In genomic region chr6:42405025-42405424, GRCh38 we compare ENCODE assay signal across 8 cellular contexts. TPM values are rescaled to one million over a fixed set of nuclear protein-coding genes. Genes with fewer than 3 reads are reported as not detected.
DNase-seq lines count a peak whose midpoint lies in the region; ATAC-seq, FAIRE-seq and TF ChIP-seq lines count a peak whose summit lies in the region.

No MANE protein-coding gene starts in this region.

- H4K8ac ChIP-seq in IMR-90 (ENCODE audit: low read depth in 2 of 2, low read length in 2 of 2), result peak overlapping the region in 1 of 2 experiments; percentile 76; a peak in 1 of 4 replicates

- CTCF ChIA-PET in IMR-90 (lab: Yijun Ruan, JAX), result no interaction called here

- no peak for TF ChIP-seq CTCF in IMR-90 (conservative IDR thresholded peaks at IDR 0.05; ENCODE audit: low read depth, low read length)

- TF ChIP-seq POLR2A in IMR-90 (IDR thresholded peaks at IDR 0.05; ENCODE audit: low read depth, low read length), result no peak

- H3K27ac ChIP-seq in IMR-90 (ENCODE audit: insufficient read depth, low read length), result peak overlapping the region; percentile 15; the same call in 1 of the 2 replicates
- peak overlapping the region; percentile 20 for H3K27ac ChIP-seq in effector memory CD4-positive, alpha-beta T cell (ENCODE audit: insufficient read depth, low read length, poor library complexity, severe bottlenecking)

- peak overlapping the region; percentile 36; the same call in 1 of the 2 replicates for H2BK20ac ChIP-seq in IMR-90 (ENCODE audit: low read depth, low read length)

- WGBS in IMR-90 (ENCODE audit: extremely low coverage in 2 of 2, insufficient read length in 1 of 2), 2 experiments, result no CpG with 5 or more reads among the region's 2 CpGs

- no peak overlapping the region; the same call in 1 of the 2 replicates for H3K9ac ChIP-seq in IMR-90 (ENCODE audit: low read depth, low read length)

- H3K23ac ChIP-seq in IMR-90 (ENCODE audit: low read depth, low read length), result peak overlapping the region; percentile 3

- intact Hi-C loops in IMR-90 (cut with micrococcal nuclease), result no loop called here

- peaks cover 54% of the 10 kb centered on the region for H4K20me1 ChIP-seq in IMR-90 (ENCODE audit: insufficient read depth, low read length)

- peak overlapping the region; percentile 59 for H2BK120ac ChIP-seq in IMR-90 (ENCODE audit: low read depth, low read length)

- H3K4me2 ChIP-seq in IMR-90 (ENCODE audit: low read depth, low read length), result no peak overlapping the region

- in situ Hi-C loops in IMR-90 (cut with MboI; ENCODE audit: low sequenced_read_pairs), result no loop called here

- BruUV-seq in IMR-90 (replicated peaks; lab: Mats Ljungman, UMichigan), result no TSS peak

- FAIRE-seq in RCC 7860 (lab: Jason Lieb, UNC), result no peak

- H3K79me1 ChIP-seq in IMR-90 (ENCODE audit: low read depth in 1 of 2, low read length in 2 of 2), result peaks cover 64 to 84% of the 10 kb centered on the region in 2 experiments

- dilution Hi-C loops in IMR-90 (cut with HindIII; ENCODE audit: low sequenced_read_pairs, unreplicated experiment), result no loop called here

- H3K4me3 ChIP-seq in IMR-90 (ENCODE audit: insufficient read depth, low read depth, low read length), result no peak overlapping the region
- H3K4me3 ChIP-seq in effector memory CD4-positive, alpha-beta T cell (ENCODE audit: insufficient read depth, low read depth, low read length, poor library complexity, severe bottlenecking), result no peak overlapping the region

- peak overlapping the region; percentile 32 for H2BK5ac ChIP-seq in IMR-90 (ENCODE audit: low read depth, low read length, poor library complexity, severe bottlenecking)

- peak overlapping the region; percentile 53 for H2AK5ac ChIP-seq in IMR-90 (ENCODE audit: low read depth, low read length)

- no peak overlapping the region for H2AK9ac ChIP-seq in IMR-90 (replicated peaks; ENCODE audit: low read depth, low read length, poor library complexity)

- peak overlapping the region; percentile 57 for H4K91ac ChIP-seq in IMR-90 (ENCODE audit: insufficient read depth, low read depth, low read length)

- H3K9me3 ChIP-seq in IMR-90 (ENCODE audit: control insufficient read depth, insufficient read depth, low read length), result no peaks in the 10 kb centered on the region
- no peaks in the 10 kb centered on the region for H3K9me3 ChIP-seq in effector memory CD4-positive, alpha-beta T cell (ENCODE audit: control insufficient read depth, low read length)

- peak overlapping the region; percentile 24; the same call in 1 of the 2 replicates for H3K56ac ChIP-seq in IMR-90 (ENCODE audit: extremely low read depth, insufficient read depth, low read length)

- H2BK15ac ChIP-seq in IMR-90 (ENCODE audit: low read depth, low read length), result peak overlapping the region; percentile 6; the same call in 1 of the 3 replicates

- H3K27me3 ChIP-seq in IMR-90 (ENCODE audit: control insufficient read depth, insufficient read depth, low read length), result no peaks in the 10 kb centered on the region
- no peaks in the 10 kb centered on the region for H3K27me3 ChIP-seq in effector memory CD4-positive, alpha-beta T cell (replicated peaks; ENCODE audit: control insufficient read depth, insufficient read depth, low read length, poor library complexity, severe bottlenecking)

- H3K4me1 ChIP-seq in IMR-90 (ENCODE audit: control insufficient read depth, insufficient read depth, low read length), result peaks cover 24% of the 10 kb centered on the region
- peaks cover 48% of the 10 kb centered on the region for H3K4me1 ChIP-seq in effector memory CD4-positive, alpha-beta T cell (ENCODE audit: control insufficient read depth, insufficient read depth, low read length, poor library complexity, severe bottlenecking)

- TF ChIP-seq RAD21 in IMR-90 (IDR thresholded peaks at IDR 0.05; ENCODE audit: low read length), result no peak

- no peak overlapping the region for H4K5ac ChIP-seq in IMR-90 (ENCODE audit: low read depth, low read length)

- H3K14ac ChIP-seq in IMR-90 (replicated peaks; ENCODE audit: low read depth, low read length), result peak overlapping the region; percentile 66

- H3K36me3 ChIP-seq in IMR-90 (ENCODE audit: control insufficient read depth, insufficient read depth, low read length), result no peaks in the 10 kb centered on the region
- no peaks in the 10 kb centered on the region for H3K36me3 ChIP-seq in effector memory CD4-positive, alpha-beta T cell (ENCODE audit: control insufficient read depth, insufficient read depth, low read length)

- H3K18ac ChIP-seq in IMR-90 (ENCODE audit: low read depth, low read length), result no peak overlapping the region

- ATAC-seq in IMR-90 (ENCODE audit: low read depth), result peak; percentile 63

- DNase-seq in AG20443 (ENCODE audit: low spot score) (peak; percentile 56), IMR-90 (peak; percentile 86), mesenteric fat pad (ENCODE audit: low spot score) (peak; percentile 33), RCC 7860 (ENCODE audit: low spot score) (no peak), SHP77 treated with DMSO at 0.1 percent for 48 hours (lab: John Stamatoyannopoulos, UW) (no peak), NCI-H1694 treated with DMSO at 0.1 percent for 48 hours (lab: John Stamatoyannopoulos, UW) (no peak)
- DNase-seq in effector memory CD4-positive, alpha-beta T cell, result no peak
- no peak for DNase-seq in stimulated activated CD4-positive, alpha-beta T cell treated with anti-CD3 and anti-CD28 coated beads, Interleukin-15, amount 100 ng/mL, for 24 hours

- H2AFZ ChIP-seq in IMR-90 (replicated peaks; ENCODE audit: low read length, poor library complexity), result no peak overlapping the region

- POLR2A ChIA-PET in IMR-90 (lab: Charles Lee; ENCODE audit: unreplicated experiment), result no interaction called here

- peak overlapping the region; percentile 70; the same call in 1 of the 2 replicates for H3K4ac ChIP-seq in IMR-90 (ENCODE audit: low read depth, low read length)

- H3K9me1 ChIP-seq in IMR-90 (ENCODE audit: insufficient read depth, low read length), result peaks cover 50% of the 10 kb centered on the region

TF ChIP-seq in IMR-90, 13 proteins besides CTCF, POLR2A, EP300 and RAD21:
- TF ChIP-seq MAFK (IDR thresholded peaks at IDR 0.05; ENCODE audit: low read depth, low read length) (no peak), MAZ (IDR thresholded peaks at IDR 0.05; ENCODE audit: borderline replicate concordance, low read depth, low read length) (no peak), USF2 (IDR thresholded peaks at IDR 0.05; ENCODE audit: low read depth, low read length) (no peak), RCOR1 (IDR thresholded peaks at IDR 0.05; ENCODE audit: insufficient replicate concordance, low read length) (peak; percentile 21), BHLHE40 (IDR thresholded peaks at IDR 0.05; ENCODE audit: low read depth, low read length) (no peak), MXI1 (IDR thresholded peaks at IDR 0.05; ENCODE audit: borderline replicate concordance, low read depth, low read length) (no peak), NFE2L2 (IDR thresholded peaks at IDR 0.05; ENCODE audit: low read depth, low read length) (no peak)

RNA-seq across cellular contexts. Expression of gene TRERF1, which starts 46.7 kb away (rescaled TPM):
- total RNA-seq in IMR-90 (2012; rRNA removed) (6.3 and 6.7 TPM in 2 replicates), mesenteric fat pad (3.3 TPM)
- 9.9 and 11.1 TPM in 2 replicates for polyA plus RNA-seq in IMR-90 (2012; rRNA removed)
- 3.8 and 6.1 TPM in 2 replicates for polyA plus RNA-seq in IMR-90 (2012; cell fraction: cytosol; rRNA removed)
- 26.9 and 30.3 TPM in 2 replicates for polyA plus RNA-seq in IMR-90 (2012; cell fraction: nucleus; rRNA removed; ENCODE audit: low replicate concordance)

Comparison
In these comparisons a context has a peak if more than half of its experiments do, and no peak if none do; other contexts are left out.
1. DNase-seq: peak in AG20443 (single experiment), IMR-90 (single experiment) and mesenteric fat pad (single experiment); none in effector memory CD4-positive, alpha-beta T cell (0 of 3), RCC 7860 (single experiment), SHP77 treated with DMSO at 0.1 percent for 48 hours (single experiment), NCI-H1694 treated with DMSO at 0.1 percent for 48 hours (single experiment) and stimulated activated CD4-positive, alpha-beta T cell treated with anti-CD3 and anti-CD28 coated beads, Interleukin-15, amount 100 ng/mL, for 24 hours (single experiment).